ENCODE assay signal across 9 cellular contexts in genomic region chrY:13479031-13479705, GRCh38. TPM values are rescaled to one million over a fixed set of nuclear protein-coding genes. Genes with fewer than 3 reads are reported as not detected.
DNase-seq lines count a peak whose midpoint lies in the region; ATAC-seq and TF ChIP-seq lines count a peak whose summit lies in the region.
"Had no signal": no experiment of that assay in that cellular context is flagged by ENCODE, and none has a peak within 500 bp of the region (broad histone marks: within the 10 kb centered on the region; RNA-seq: fewer than 3 reads in every experiment).

No MANE protein-coding gene starts in this region.

- ATAC-seq in GM21619 (IDR thresholded peaks at IDR 0.05; ENCODE audit: unreplicated experiment) (peak; percentile 47), omental fat pad (ENCODE audit: low FRiP score) (no peak), GM18867 (IDR thresholded peaks at IDR 0.05; ENCODE audit: unreplicated experiment) (no peak)

- DNase-seq in OCI-LY7 (ENCODE audit: low spot score) = peak; percentile 65
- DNase-seq in cerebellum (ENCODE audit: low spot score) = peak; percentile 36
- DNase-seq in omental fat pad (ENCODE audit: low spot score) = no peak
- no peak for DNase-seq in NCI-H1694 treated with DMSO at 0.1 percent for 48 hours (lab: John Stamatoyannopoulos, UW)
- DNase-seq in HT-29 (ENCODE audit: low spot score) = no peak

- TF ChIP-seq CTCF in OCI-LY7 (conservative IDR thresholded peaks at IDR 0.05; ENCODE audit: low read length) = 0 out of 2 replicates have a peak, but pooled peaks have one; percentile 16
- TF ChIP-seq CTCF in neutrophil (IDR thresholded peaks at IDR 0.05) = no peak
- TF ChIP-seq CTCF in omental fat pad (IDR thresholded peaks at IDR 0.05) = no peak

- peaks cover 56% of the 10 kb centered on the region for H3K79me2 ChIP-seq in OCI-LY7 (ENCODE audit: insufficient read depth, low read depth, low read length)

- peak overlapping the region; percentile 80; the same call in 1 of the 2 replicates for H2AFZ ChIP-seq in OCI-LY7 (ENCODE audit: low read length)

- H3K9me2 ChIP-seq in OCI-LY7 (ENCODE audit: insufficient read depth, low read length) = no peaks in the 10 kb centered on the region

- H3K4me2 ChIP-seq in OCI-LY7 (ENCODE audit: low read length) = peak overlapping the region; percentile 79

- no peaks in the 10 kb centered on the region for H4K20me1 ChIP-seq in OCI-LY7 (ENCODE audit: insufficient read depth, low read length)

- H3K4me3 ChIP-seq in OCI-LY7 (ENCODE audit: low read depth, low read length, poor library complexity, severe bottlenecking) (peak overlapping the region; percentile 83), neutrophil (ENCODE audit: low read depth in 1 of 2, low read length in 1 of 2) (peak overlapping the region; percentile 64 to 73)
- H3K4me3 ChIP-seq: lung had no signal

- H3K36me3 ChIP-seq in OCI-LY7 (ENCODE audit: insufficient read depth, low read length) = peaks cover 34% of the 10 kb centered on the region
- H3K36me3 ChIP-seq in neutrophil = peaks cover 4% of the 10 kb centered on the region

- CTCF ChIA-PET in OCI-LY7 (lab: Charles Lee; ENCODE audit: unreplicated experiment) = no interaction called here

- no TSS peak for BruUV-seq in OCI-LY7 (replicated peaks; lab: Mats Ljungman, UMichigan)

- intact Hi-C loops in OCI-LY7 (cut with micrococcal nuclease; ENCODE audit: unreplicated experiment) = loop anchor here (10.0 kb wide), 1 partner anchor 114 kb away; no protein-coding TSS in a partner anchor

- H3K4me1 ChIP-seq in OCI-LY7 (ENCODE audit: insufficient read depth, low read length, poor library complexity, severe bottlenecking) (peaks cover 12% of the 10 kb centered on the region), neutrophil (ENCODE audit: control insufficient read depth in 1 of 2, insufficient read depth in 1 of 2, low read depth in 1 of 2, low read length in 1 of 2) (peaks cover 0 to 13% of the 10 kb centered on the region in 2 experiments)

- peak overlapping the region; percentile 79 for H3K27ac ChIP-seq in OCI-LY7 (ENCODE audit: low read depth, low read length, poor library complexity, severe bottlenecking)
- peak overlapping the region; percentile 93 for H3K27ac ChIP-seq in neutrophil

- POLR2A ChIA-PET in OCI-LY7 (lab: Charles Lee) = interaction anchor here (0.6 to 1.1 kb wide), 3 partner anchors 10 to 754 kb away, joined by 3 to 4 read pairs (median 3); no protein-coding TSS in a partner anchor

- no peaks in the 10 kb centered on the region for H3K9me3 ChIP-seq in OCI-LY7 (ENCODE audit: low read length)
- no peaks in the 10 kb centered on the region for H3K9me3 ChIP-seq in neutrophil

- no peaks in the 10 kb centered on the region for H3K27me3 ChIP-seq in neutrophil

RNA-seq across cellular contexts. Expression of gene UTY, which starts 0.7 kb away (rescaled TPM):
- total RNA-seq in OCI-LY7 (2014; rRNA removed; shearing (Covaris generic)) = 28.9 and 35.8 TPM in 2 replicates
- total RNA-seq in OCI-LY7 (2022) = 36.7 and 39.2 TPM in 2 replicates
- total RNA-seq in cerebellum = 0.36 TPM
- total RNA-seq in omental fat pad = 10 to 100 TPM in 2 of 4 donors, under 1 TPM in 1, not detected in 1; 0.13 to 57.4 (median 32.3) TPM
- not detected in 2 replicates for total RNA-seq in HT-29 (2014; rRNA removed; shearing (Covaris generic))

Comparison
In these comparisons a context has a peak if more than half of its experiments do, and no peak if none do; other contexts are left out.
1. DNase-seq: peak in OCI-LY7 (single experiment) and cerebellum (single experiment); none in omental fat pad (single experiment), NCI-H1694 treated with DMSO at 0.1 percent for 48 hours (single experiment) and HT-29 (single experiment).